ENCODE assay signal across 19 cellular contexts in the genomic region with DNA sequence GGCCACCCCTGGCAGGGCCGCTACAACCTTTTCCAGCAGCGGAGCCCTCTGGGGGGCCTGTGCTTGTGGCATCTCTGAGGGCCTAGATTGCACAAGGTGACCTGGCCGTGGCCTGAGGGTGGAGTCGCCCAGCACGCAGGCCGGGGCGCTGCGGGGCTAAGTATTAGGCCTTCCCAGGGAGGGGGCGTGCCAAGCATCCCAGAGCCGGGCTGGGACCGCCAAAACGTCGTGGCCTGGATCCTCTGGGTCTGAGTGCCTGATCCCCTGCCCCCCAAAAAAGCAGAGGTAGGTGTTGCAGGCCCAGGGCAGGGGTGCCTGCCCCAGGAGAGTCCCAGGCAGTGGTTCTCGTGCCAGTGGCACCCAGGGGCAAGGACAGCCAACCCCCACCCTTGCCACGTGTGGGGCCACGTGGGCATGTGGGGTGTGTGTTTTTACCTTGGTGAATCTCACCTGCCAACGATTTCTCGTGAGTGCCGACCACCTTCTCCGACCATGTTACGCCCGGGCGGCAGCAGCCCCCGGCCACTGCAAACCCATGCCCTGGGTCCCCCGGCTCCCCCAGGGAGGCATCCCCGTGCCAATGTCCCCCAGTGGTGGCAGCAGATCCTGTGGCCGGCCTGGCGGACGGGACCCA. TPM values are rescaled to one million over a fixed set of nuclear protein-coding genes. Genes with fewer than 3 reads are reported as not detected.
"Had no signal": no experiment of that assay in that cellular context is flagged by ENCODE, and none has a peak within 500 bp of the region (broad histone marks: within the 10 kb centered on the region; RNA-seq: fewer than 3 reads in every experiment).

No MANE protein-coding gene starts in this region.

- H3K9me3 ChIP-seq: spleen, transverse colon had no signal

- FAIRE-seq: TTC549 had no signal

- ATAC-seq: SK-N-SH treated with all-trans-retinoic acid at 6 μM for 48 hours had no signal

- H3K27ac Mint-ChIP-seq: activated naive CD4-positive, alpha-beta T cell treated with anti-CD3 and anti-CD28 coated beads, Interleukin-2, amount 50 U/mL, for 24 hours; brain; endodermal cell; memory B cell; stimulated activated memory B cell treated with anti-CD40 and anti-IgM and Interleukin-4, amounts not matched to agents 10 μg/mL and 1 μg/mL and 100 μg/mL, for 72 hours; T-helper 1 cell treated with Interleukin-12 subunit alpha and Interleukin-12 subunit beta and Interleukin-4 antibody, amounts not matched to agents 30 μg/mL and 1 μg/mL, for 36 hours had no signal

- H3K27ac ChIP-seq: spleen, transverse colon had no signal

- H3K4me1 Mint-ChIP-seq: activated naive CD4-positive, alpha-beta T cell treated with anti-CD3 and anti-CD28 coated beads, Interleukin-2, amount 50 U/mL, for 24 hours; brain; endodermal cell; nephron had no signal

- H3K27me3 Mint-ChIP-seq: activated naive CD4-positive, alpha-beta T cell treated with anti-CD3 and anti-CD28 coated beads, Interleukin-2, amount 50 U/mL, for 24 hours had no signal

- DNase-seq: activated CD4-positive, alpha-beta T cell treated with anti-CD3 and anti-CD28 coated beads, Interleukin-2, amount 50 U/mL, for 1 hour; activated effector memory CD4-positive, alpha-beta T cell treated with Interleukin-2 at 50 U/mL for 16 hours; activated T-cell treated with anti-CD3 and anti-CD28 coated beads, Interleukin-2, amount 50 U/mL, for 1 hour; cerebellar nuclear complex; endodermal cell; hypothalamus; kidney glomerular epithelial cell; spleen; stimulated activated CD4-positive, alpha-beta T cell treated with anti-CD3 and anti-CD28 coated beads, Interleukin-1b, Interleukin-23, amount 100 ng/mL, for 48 hours; transverse colon had no signal

- H3K4me3 ChIP-seq: spleen, transverse colon had no signal

- H3K9me3 Mint-ChIP-seq: activated naive CD4-positive, alpha-beta T cell treated with anti-CD3 and anti-CD28 coated beads, Interleukin-2, amount 50 U/mL, for 24 hours; endodermal cell; memory B cell; nephron; stimulated activated memory B cell treated with anti-CD40 and anti-IgM and Interleukin-4, amounts not matched to agents 10 μg/mL and 1 μg/mL and 100 μg/mL, for 72 hours; T-helper 1 cell treated with Interleukin-12 subunit alpha and Interleukin-12 subunit beta and Interleukin-4 antibody, amounts not matched to agents 30 μg/mL and 1 μg/mL, for 36 hours had no signal

- H3K4me3 Mint-ChIP-seq: activated naive CD4-positive, alpha-beta T cell treated with anti-CD3 and anti-CD28 coated beads, Interleukin-2, amount 50 U/mL, for 24 hours; brain; endodermal cell; memory B cell; nephron; stimulated activated memory B cell treated with anti-CD40 and anti-IgM and Interleukin-4, amounts not matched to agents 10 μg/mL and 1 μg/mL and 100 μg/mL, for 72 hours; T-helper 1 cell treated with Interleukin-12 subunit alpha and Interleukin-12 subunit beta and Interleukin-4 antibody, amounts not matched to agents 30 μg/mL and 1 μg/mL, for 36 hours had no signal

- H3K27me3 ChIP-seq: transverse colon had no signal

- H3K36me3 Mint-ChIP-seq: activated naive CD4-positive, alpha-beta T cell treated with anti-CD3 and anti-CD28 coated beads, Interleukin-2, amount 50 U/mL, for 24 hours; memory B cell; stimulated activated memory B cell treated with anti-CD40 and anti-IgM and Interleukin-4, amounts not matched to agents 10 μg/mL and 1 μg/mL and 100 μg/mL, for 72 hours had no signal

RNA-seq across cellular contexts. Expression of a gene that starts 12.6 kb away (rescaled TPM):
- total RNA-seq: endodermal cell, osteocyte had no signal

RNA-seq across cellular contexts. Expression of a gene that starts 55.4 kb away (rescaled TPM):
- total RNA-seq: endodermal cell, osteocyte had no signal
